ENCODE assay signal across 15 cellular contexts in the genomic region with DNA sequence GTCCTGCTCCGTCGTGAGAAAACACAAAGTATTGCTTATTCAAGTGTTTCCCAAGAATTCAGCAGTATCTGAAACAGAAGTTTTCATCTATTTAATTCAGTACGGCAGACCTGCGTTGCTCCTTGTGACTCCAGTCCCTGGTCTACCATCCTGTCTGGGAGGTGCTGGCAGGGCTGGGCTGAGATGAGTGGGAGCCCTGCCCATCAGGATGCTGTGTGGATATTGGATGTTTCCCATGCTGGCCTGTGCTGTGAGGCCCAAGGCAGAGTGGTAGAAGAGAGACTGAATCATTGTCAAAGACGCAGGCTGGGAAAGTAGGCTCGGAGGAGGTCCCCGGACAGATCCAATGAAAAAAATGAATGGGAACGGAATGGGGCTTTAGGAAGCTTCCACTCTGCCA.
DNase-seq lines count a peak whose midpoint lies in the region; ATAC-seq and TF ChIP-seq lines count a peak whose summit lies in the region.
"Had no signal": no experiment of that assay in that cellular context is flagged by ENCODE, and none has a peak within 500 bp of the region (broad histone marks: within the 10 kb centered on the region; RNA-seq: fewer than 3 reads in every experiment).

No MANE protein-coding gene starts in this region.

- H2AFZ ChIP-seq in GM23338 = peak overlapping the region; percentile 90
- H2AFZ ChIP-seq: GM23248 had no signal

- CTCF ChIA-PET in WTC11 (lab: Charles Lee) = interaction anchor here (1.2 kb wide), 1 partner anchor 95 kb away, joined by 3 read pairs; no protein-coding TSS in a partner anchor

- ATAC-seq in GM23338 = peak; percentile 54; the same call in 2 of the 3 replicates
- ATAC-seq in WTC11 = peak; percentile 63
- ATAC-seq in Right ventricle myocardium superior (ENCODE audit: poor library complexity) = no peak

- H3K9me2 ChIP-seq in GM23338 (ENCODE audit: insufficient read depth) = peaks cover 10% of the 10 kb centered on the region; the same call in 1 of the 2 replicates

- no peaks in the 10 kb centered on the region for H3K9me3 Mint-ChIP-seq in GM23338
- H3K9me3 Mint-ChIP-seq in WTC11 = no peaks in the 10 kb centered on the region; the same call in 1 of the 2 replicates
- H3K9me3 Mint-ChIP-seq: IgD-negative memory B cell had no signal

- no peaks in the 10 kb centered on the region for H3F3A ChIP-seq in GM23338 (replicated peaks; ENCODE audit: low read depth)

- H3K27me3 Mint-ChIP-seq in GM23338 (ENCODE audit: insufficient read depth, low read depth, poor library complexity) (peaks cover 9% of the 10 kb centered on the region), WTC11 (ENCODE audit: low read depth) (peaks cover 17% of the 10 kb centered on the region)

- H3K27me3 ChIP-seq in GM23338 (ENCODE audit: insufficient read depth) (no peaks in the 10 kb centered on the region), testis (no peaks in the 10 kb centered on the region)
- H3K27me3 ChIP-seq: BLaER1 treated with 17β-estradiol and CSF1 and Interleukin-3, amounts not matched to agents 10 nM and 100 nM had no signal

- no peak overlapping the region for H3K27ac ChIP-seq in GM23338 (ENCODE audit: low read depth)
- H3K27ac ChIP-seq in testis = peak overlapping the region in 1 of 2 donors; percentile 41
- no peak overlapping the region for H3K27ac ChIP-seq in caudate nucleus (ENCODE audit: low read depth, low read length)
- H3K27ac ChIP-seq: BLaER1 treated with 17β-estradiol and CSF1 and Interleukin-3, amounts not matched to agents 10 nM and 100 nM; GM23248 had no signal

- peak; percentile 5 for DNase-seq in GM23338 (ENCODE audit: low spot score)
- DNase-seq in WTC11 (ENCODE audit: low spot score) = no peak
- peak; percentile 8 for DNase-seq in medulla oblongata (ENCODE audit: extremely low spot score)
- DNase-seq in testis = peak; percentile 24
- no peak for DNase-seq in caudate nucleus (lab: John Stamatoyannopoulos, UW)
- no peak for DNase-seq in Right ventricle myocardium superior
- no peak for DNase-seq in NOMO-1 (lab: John Stamatoyannopoulos, UW; ENCODE audit: unreplicated experiment in 2 of 2)
- DNase-seq: 8988T; AML-193; CD4-positive, CD25-positive, alpha-beta regulatory T cell; DMS 273 treated with DMSO at 0.1 percent for 48 hours; GM23248 had no signal

- H3K4me1 Mint-ChIP-seq in GM23338 = peaks cover 18% of the 10 kb centered on the region
- H3K4me1 Mint-ChIP-seq in WTC11 = peaks cover 38% of the 10 kb centered on the region
- H3K4me1 Mint-ChIP-seq: IgD-negative memory B cell had no signal

- no peak for TF ChIP-seq POLR2A in testis (IDR thresholded peaks at IDR 0.05)

- no peaks in the 10 kb centered on the region for H3K36me3 ChIP-seq in GM23338 (ENCODE audit: insufficient read depth)
- no peaks in the 10 kb centered on the region for H3K36me3 ChIP-seq in testis (ENCODE audit: low read depth, missing control alignments)
- H3K36me3 ChIP-seq: BLaER1 treated with 17β-estradiol and CSF1 and Interleukin-3, amounts not matched to agents 10 nM and 100 nM; HAP-1 had no signal

- H3K27ac Mint-ChIP-seq in GM23338 (no peak overlapping the region), WTC11 (no peak overlapping the region)
- H3K27ac Mint-ChIP-seq: CD4-positive, CD25-positive, alpha-beta regulatory T cell; IgD-negative memory B cell had no signal

- no peak overlapping the region for H3K4me3 ChIP-seq in GM23338
- no peak overlapping the region for H3K4me3 ChIP-seq in testis
- H3K4me3 ChIP-seq: BLaER1 treated with 17β-estradiol and CSF1 and Interleukin-3, amounts not matched to agents 10 nM and 100 nM; GM23248; HAP-1 had no signal

- no peaks in the 10 kb centered on the region for H3K79me2 ChIP-seq in GM23338 (replicated peaks; ENCODE audit: insufficient read depth)

- intact Hi-C loops in testis (cut with DNase I; ENCODE audit: low total_unique reads) (no loop called here), Right ventricle myocardium superior (cut with DNase I) (no loop called here)

- no peaks in the 10 kb centered on the region for H4K20me1 ChIP-seq in GM23338 (replicated peaks; ENCODE audit: insufficient read depth)
- H4K20me1 ChIP-seq: BLaER1 treated with 17β-estradiol and CSF1 and Interleukin-3, amounts not matched to agents 10 nM and 100 nM had no signal

- 37 to 64% methylated on average over 6 to 8 of the region's 8 CpGs for WGBS in testis, 2 donors

- no peak overlapping the region for H3K4me3 Mint-ChIP-seq in GM23338
- no peak overlapping the region for H3K4me3 Mint-ChIP-seq in WTC11
- H3K4me3 Mint-ChIP-seq: CD4-positive, CD25-positive, alpha-beta regulatory T cell; IgD-negative memory B cell had no signal

- H3K9me3 ChIP-seq in testis = no peaks in the 10 kb centered on the region
- H3K9me3 ChIP-seq: BLaER1 treated with 17β-estradiol and CSF1 and Interleukin-3, amounts not matched to agents 10 nM and 100 nM; HAP-1 had no signal

- POLR2A ChIA-PET in WTC11 (lab: Charles Lee) = no interaction called here

- H3K4me2 ChIP-seq in GM23338 = no peak overlapping the region

- no peaks in the 10 kb centered on the region for H3K36me3 Mint-ChIP-seq in GM23338 (ENCODE audit: low read depth)
- no peaks in the 10 kb centered on the region for H3K36me3 Mint-ChIP-seq in WTC11
- H3K36me3 Mint-ChIP-seq: CD4-positive, CD25-positive, alpha-beta regulatory T cell had no signal

- TF ChIP-seq CTCF in GM23338 (conservative IDR thresholded peaks at IDR 0.05; ENCODE audit: low read depth in 2 of 2) (no peak), WTC11 (IDR thresholded peaks at IDR 0.05) (no peak), testis (IDR thresholded peaks at IDR 0.05) (no peak)

- H3K4me1 ChIP-seq in GM23338 (ENCODE audit: insufficient read depth) = peaks cover 14% of the 10 kb centered on the region
- no peaks in the 10 kb centered on the region for H3K4me1 ChIP-seq in testis
- H3K4me1 ChIP-seq: HAP-1 had no signal

TF ChIP-seq in GM23338, 12 proteins besides CTCF, POLR2A, EP300 and RAD21 (continues in another document):
- TF ChIP-seq ZNF331 (CRISPR knock-in tag; IDR thresholded peaks at IDR 0.05; ENCODE audit: low read depth) = no peak
- TF ChIP-seq ZNF114 (CRISPR knock-in tag; IDR thresholded peaks at IDR 0.05) = no peak
- TF ChIP-seq JUNB (IDR thresholded peaks at IDR 0.05; ENCODE audit: unreplicated experiment) = no peak
- no peak for TF ChIP-seq POLR2AphosphoS5 (IDR thresholded peaks at IDR 0.05; ENCODE audit: low read depth)
- no peak for TF ChIP-seq CREB1 (CRISPR knock-in tag; IDR thresholded peaks at IDR 0.05; ENCODE audit: low read depth)

TF ChIP-seq in WTC11, 78 proteins besides CTCF, POLR2A, EP300 and RAD21:
- TF ChIP-seq, protein P1, sequence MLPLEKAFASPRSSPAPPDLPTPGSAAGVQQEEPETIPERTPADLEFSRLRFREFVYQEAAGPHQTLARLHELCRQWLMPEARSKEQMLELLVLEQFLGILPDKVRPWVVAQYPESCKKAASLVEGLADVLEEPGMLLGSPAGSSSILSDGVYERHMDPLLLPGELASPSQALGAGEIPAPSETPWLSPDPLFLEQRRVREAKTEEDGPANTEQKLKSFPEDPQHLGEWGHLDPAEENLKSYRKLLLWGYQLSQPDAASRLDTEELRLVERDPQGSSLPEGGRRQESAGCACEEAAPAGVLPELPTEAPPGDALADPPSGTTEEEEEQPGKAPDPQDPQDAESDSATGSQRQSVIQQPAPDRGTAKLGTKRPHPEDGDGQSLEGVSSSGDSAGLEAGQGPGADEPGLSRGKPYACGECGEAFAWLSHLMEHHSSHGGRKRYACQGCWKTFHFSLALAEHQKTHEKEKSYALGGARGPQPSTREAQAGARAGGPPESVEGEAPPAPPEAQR (CRISPR knock-in tag; IDR thresholded peaks at IDR 0.05) = no peak
- TF ChIP-seq RORB (CRISPR knock-in tag; IDR thresholded peaks at IDR 0.05) (no peak), GABPB1 (CRISPR knock-in tag; IDR thresholded peaks at IDR 0.05) (no peak)
- TF ChIP-seq, protein P2, sequence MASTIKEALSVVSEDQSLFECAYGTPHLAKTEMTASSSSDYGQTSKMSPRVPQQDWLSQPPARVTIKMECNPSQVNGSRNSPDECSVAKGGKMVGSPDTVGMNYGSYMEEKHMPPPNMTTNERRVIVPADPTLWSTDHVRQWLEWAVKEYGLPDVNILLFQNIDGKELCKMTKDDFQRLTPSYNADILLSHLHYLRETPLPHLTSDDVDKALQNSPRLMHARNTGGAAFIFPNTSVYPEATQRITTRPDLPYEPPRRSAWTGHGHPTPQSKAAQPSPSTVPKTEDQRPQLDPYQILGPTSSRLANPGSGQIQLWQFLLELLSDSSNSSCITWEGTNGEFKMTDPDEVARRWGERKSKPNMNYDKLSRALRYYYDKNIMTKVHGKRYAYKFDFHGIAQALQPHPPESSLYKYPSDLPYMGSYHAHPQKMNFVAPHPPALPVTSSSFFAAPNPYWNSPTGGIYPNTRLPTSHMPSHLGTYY (CRISPR knock-in tag; IDR thresholded peaks at IDR 0.05) = no peak

Comparison
In these comparisons a context has a peak if more than half of its experiments do, and no peak if none do; other contexts are left out.
1. DNase-seq: peak in GM23338 (single experiment), medulla oblongata (single experiment) and testis (single experiment); none in WTC11 (single experiment), caudate nucleus (0 of 61), Right ventricle myocardium superior (single experiment) and NOMO-1 (0 of 2).